ENCODE assay signal across 18 cellular contexts in genomic region chr1:166972193-166972592, GRCh38. TPM values are rescaled to one million over a fixed set of nuclear protein-coding genes. Genes with fewer than 3 reads are reported as not detected.
DNase-seq lines count a peak whose midpoint lies in the region; ATAC-seq and TF ChIP-seq lines count a peak whose summit lies in the region.
"Had no signal": no experiment of that assay in that cellular context is flagged by ENCODE, and none has a peak within 500 bp of the region (broad histone marks: within the 10 kb centered on the region; RNA-seq: fewer than 3 reads in every experiment).

No MANE protein-coding gene starts in this region.

- H3K27me3 ChIP-seq in DOHH2 (ENCODE audit: control insufficient read depth, low read length) (no peaks in the 10 kb centered on the region; the same call in 1 of the 2 replicates), Loucy (ENCODE audit: insufficient read depth, low read length, poor library complexity, severe bottlenecking) (no peaks in the 10 kb centered on the region), esophagus muscularis mucosa (peaks cover 0 to 4% (median 0%) of the 10 kb centered on the region in 4 donors)

- intact Hi-C loops in esophagus muscularis mucosa (cut with DNase I) = no loop called here

- H2AFZ ChIP-seq in Loucy (ENCODE audit: low read length) = peak overlapping the region; percentile 27
- H2AFZ ChIP-seq: GM23248 had no signal

- H4K20me1 ChIP-seq in DOHH2 (ENCODE audit: control insufficient read depth, insufficient read depth, low read depth, low read length) (no peaks in the 10 kb centered on the region), Loucy (ENCODE audit: insufficient read depth, low read length, poor library complexity, severe bottlenecking) (no peaks in the 10 kb centered on the region)

- no peaks in the 10 kb centered on the region for H3K9me3 ChIP-seq in DOHH2 (ENCODE audit: control insufficient read depth, insufficient read depth, low read length)
- H3K9me3 ChIP-seq in Loucy (ENCODE audit: insufficient read depth, low read depth, low read length) = no peaks in the 10 kb centered on the region
- no peaks in the 10 kb centered on the region for H3K9me3 ChIP-seq in esophagus muscularis mucosa
- H3K9me3 ChIP-seq: BE2C, SK-N-SH had no signal

- H3K4me3 ChIP-seq in DOHH2 (ENCODE audit: low read length) (no peak overlapping the region), Loucy (ENCODE audit: low read length, poor library complexity, severe bottlenecking) (peak overlapping the region; percentile 34), esophagus muscularis mucosa (no peak overlapping the region)
- H3K4me3 ChIP-seq: GM23248 had no signal

- no peak overlapping the region for H3K27ac ChIP-seq in DOHH2 (ENCODE audit: low read depth, low read length)
- no peak overlapping the region for H3K27ac ChIP-seq in esophagus muscularis mucosa (replicated peaks in 1 of 4)
- H3K27ac ChIP-seq: GM23248, HL-60 had no signal

- TF ChIP-seq CTCF in DOHH2 (IDR thresholded peaks at IDR 0.05; ENCODE audit: low read depth, low read length, poor library complexity, severe bottlenecking) (no peak), Loucy (conservative IDR thresholded peaks at IDR 0.05; ENCODE audit: low read length) (no peak), esophagus muscularis mucosa (IDR thresholded peaks at IDR 0.05) (no peak)

- H3K36me3 ChIP-seq in DOHH2 (ENCODE audit: control insufficient read depth, low read length) = no peaks in the 10 kb centered on the region
- no peaks in the 10 kb centered on the region for H3K36me3 ChIP-seq in Loucy (ENCODE audit: insufficient read depth, low read length)
- H3K36me3 ChIP-seq in esophagus muscularis mucosa = no peaks in the 10 kb centered on the region
- H3K36me3 ChIP-seq: BE2C had no signal

- H3F3A ChIP-seq in DOHH2 (ENCODE audit: control insufficient read depth, insufficient read depth) = peaks cover 2% of the 10 kb centered on the region; the same call in 1 of the 2 replicates
- no peaks in the 10 kb centered on the region; the same call in 1 of the 2 replicates for H3F3A ChIP-seq in Loucy (ENCODE audit: low read depth)

- DNase-seq in NCI-H345 (lab: John Stamatoyannopoulos, UW) (peak; percentile 15), esophagus muscularis mucosa (ENCODE audit: extremely low spot score) (peak; percentile 31)
- DNase-seq in activated effector memory CD4-positive, alpha-beta T cell treated with anti-CD3 and anti-CD28 coated beads, Interleukin-2, amount 50 U/mL, for 16 hours = no peak
- DNase-seq: BE2C; CD8-positive, alpha-beta T cell; DMS79 treated with DMSO at 0.1 percent for 48 hours; GDM1; GM23248; NCI-H2029; NCI-H226; NCI-H69; SK-N-SH had no signal

- no peak for TF ChIP-seq POLR2A in esophagus muscularis mucosa (IDR thresholded peaks at IDR 0.05; ENCODE audit: low read depth)

- H3K4me1 ChIP-seq in DOHH2 (ENCODE audit: control insufficient read depth, low read length) = peaks cover 62% of the 10 kb centered on the region
- peaks cover 73% of the 10 kb centered on the region for H3K4me1 ChIP-seq in Loucy (ENCODE audit: insufficient read depth, low read length, poor library complexity, severe bottlenecking)
- peaks cover 11 to 33% (median 19%) of the 10 kb centered on the region in 4 donors for H3K4me1 ChIP-seq in esophagus muscularis mucosa
- H3K4me1 ChIP-seq: BE2C had no signal

- TF ChIP-seq EP300 in esophagus muscularis mucosa (IDR thresholded peaks at IDR 0.05) = no peak

- 42% methylated on average over 3 of the region's 3 CpGs for WGBS in esophagus muscularis mucosa

- ATAC-seq in HG02610 (IDR thresholded peaks at IDR 0.05; ENCODE audit: unreplicated experiment) (no peak), GM21737 (IDR thresholded peaks at IDR 0.05; ENCODE audit: unreplicated experiment) (no peak)
- ATAC-seq: CD8-positive, alpha-beta T cell; Right ventricle myocardium inferior had no signal

- H3K9ac ChIP-seq in Loucy (ENCODE audit: low read depth, low read length, poor library complexity, severe bottlenecking) = no peak overlapping the region
- H3K9ac ChIP-seq: GM23248, SK-N-SH had no signal

- H3K79me2 ChIP-seq in DOHH2 (ENCODE audit: control insufficient read depth, low read length) = peaks cover 27% of the 10 kb centered on the region
- no peaks in the 10 kb centered on the region; the same call in 1 of the 2 replicates for H3K79me2 ChIP-seq in Loucy (ENCODE audit: insufficient read depth, low read length)

- H3K9me2 ChIP-seq in DOHH2 (replicated peaks; ENCODE audit: control insufficient read depth, low read length) (no peaks in the 10 kb centered on the region), Loucy (replicated peaks; ENCODE audit: low read depth, low read length) (no peaks in the 10 kb centered on the region)
- H3K9me2 ChIP-seq: SK-N-SH had no signal

- H3K4me2 ChIP-seq in DOHH2 (ENCODE audit: low read length) = 0 out of 2 replicates have a peak overlapping the region, but pooled peaks have one; percentile 88
- H3K4me2 ChIP-seq in Loucy (ENCODE audit: low read depth, low read length, poor library complexity, severe bottlenecking) = peak overlapping the region; percentile 96
- H3K4me2 ChIP-seq: SK-N-SH had no signal

RNA-seq across cellular contexts. Expression of gene ILDR2, which starts 3.1 kb away (rescaled TPM):
- 10 to 100 TPM in 2 of 4 donors, 1 to 10 TPM in 2; 5.3 to 13.7 (median 9.4) TPM for total RNA-seq in esophagus muscularis mucosa
- total RNA-seq: GM23248 had no signal

RNA-seq across cellular contexts. Expression of gene MAEL, which starts 16.9 kb away (rescaled TPM):
- 1 to 10 TPM in 3 of 4 donors, under 1 TPM in 1; 0.83 to 2.3 (median 1.2) TPM for total RNA-seq in esophagus muscularis mucosa
- total RNA-seq: CD8-positive, alpha-beta T cell; GM23248 had no signal
